In genomic region chr6:43804550-43805223, GRCh38 we compare ENCODE assay signal across 19 cellular contexts. TPM values are rescaled to one million over a fixed set of nuclear protein-coding genes. Genes with fewer than 3 reads are reported as not detected.
DNase-seq lines count a peak whose midpoint lies in the region; ATAC-seq, FAIRE-seq and TF ChIP-seq lines count a peak whose summit lies in the region.
"Had no signal": no experiment of that assay in that cellular context is flagged by ENCODE, and none has a peak within 500 bp of the region (broad histone marks: within the 10 kb centered on the region; RNA-seq: fewer than 3 reads in every experiment).

No MANE protein-coding gene starts in this region.

- H3K36me3 ChIP-seq in HUES48 (ENCODE audit: control insufficient read depth, insufficient read depth, low read length) (no peaks in the 10 kb centered on the region), endodermal cell (ENCODE audit: control insufficient read depth, insufficient read depth, low read length) (no peaks in the 10 kb centered on the region), mucosa of stomach (ENCODE audit: control insufficient read depth, insufficient read depth, low read length) (no peaks in the 10 kb centered on the region)
- H3K36me3 ChIP-seq: uterus had no signal

- no peak for TF ChIP-seq EP300 in A549 (IDR thresholded peaks at IDR 0.05)

- H3K4me3 Mint-ChIP-seq in endodermal cell: no peak overlapping the region
- H3K4me3 Mint-ChIP-seq in activated CD4-positive, alpha-beta T cell treated with anti-CD3 and anti-CD28 coated beads for 36 hours: no peak overlapping the region
- H3K4me3 Mint-ChIP-seq: CD4-positive, CD25-positive, alpha-beta regulatory T cell; naive thymus-derived CD4-positive, alpha-beta T cell had no signal

- no peak for TF ChIP-seq POLR2A in A549 (IDR thresholded peaks at IDR 0.05; ENCODE audit: low read length)

- H3K4me3 ChIP-seq in A549 (no peak overlapping the region), HUES48 (ENCODE audit: low read depth, low read length) (no peak overlapping the region), endodermal cell (ENCODE audit: low read length) (no peak overlapping the region), mucosa of stomach (ENCODE audit: low read length) (no peak overlapping the region)
- H3K4me3 ChIP-seq: uterus had no signal

- H3K27ac ChIP-seq in A549: peak overlapping the region; percentile 39 to 79; a peak in 4 of 6 replicates
- peak overlapping the region; percentile 37 for H3K27ac ChIP-seq in HUES48 (ENCODE audit: low read depth, low read length)
- no peak overlapping the region for H3K27ac ChIP-seq in endodermal cell (ENCODE audit: low read depth, low read length)
- H3K27ac ChIP-seq: KMS-11, uterus had no signal

- H3K4me2 ChIP-seq in A549: peak overlapping the region; percentile 40; the same call in 2 of the 3 replicates
- H3K4me2 ChIP-seq: KMS-11 had no signal

- WGBS in A549 (ENCODE audit: missing lambda C conversion rate): 92% methylated on average over 4 of the region's 4 CpGs
- 85 to 95% methylated on average over 3 to 4 of the region's 4 CpGs for WGBS in endodermal cell (ENCODE audit: insufficient coverage in 1 of 2, insufficient read length in 1 of 2), 2 experiments

- no peaks in the 10 kb centered on the region for H3K9me3 Mint-ChIP-seq in endodermal cell
- no peaks in the 10 kb centered on the region for H3K9me3 Mint-ChIP-seq in activated CD4-positive, alpha-beta T cell treated with anti-CD3 and anti-CD28 coated beads for 36 hours (ENCODE audit: low read depth)
- H3K9me3 Mint-ChIP-seq: CD4-positive, CD25-positive, alpha-beta regulatory T cell; naive thymus-derived CD4-positive, alpha-beta T cell had no signal

- no peak for TF ChIP-seq RAD21 in A549 (conservative IDR thresholded peaks at IDR 0.05 in 1 of 2, IDR thresholded peaks at IDR 0.05 in 1 of 2)

- H3K4me1 Mint-ChIP-seq in endodermal cell: peaks cover 61% of the 10 kb centered on the region
- peaks cover 4% of the 10 kb centered on the region for H3K4me1 Mint-ChIP-seq in activated CD4-positive, alpha-beta T cell treated with anti-CD3 and anti-CD28 coated beads for 36 hours

- POLR2A ChIA-PET in A549 (lab: Yijun Ruan, JAX): no interaction called here
- POLR2A ChIA-PET in activated CD4-positive, alpha-beta T cell treated with anti-CD3 and anti-CD28 coated beads for 36 hours (lab: Charles Lee): no interaction called here

- CTCF ChIA-PET in A549 (lab: Yijun Ruan, JAX): no interaction called here
- CTCF ChIA-PET in activated CD4-positive, alpha-beta T cell treated with anti-CD3 and anti-CD28 coated beads for 36 hours (lab: Charles Lee): interaction anchor here (0.6 to 1.3 kb wide), 2 partner anchors 263 to 274 kb away, joined by 4 to 10 read pairs; no protein-coding TSS in a partner anchor

- no peak for DNase-seq in A549 (ENCODE audit: low read depth in 1 of 2, low spot score in 1 of 2)
- no peak for DNase-seq in endodermal cell
- DNase-seq in activated CD4-positive, alpha-beta T cell treated with anti-CD3 and anti-CD28 coated beads for 36 hours: no peak
- DNase-seq in HCEC 1CT: no peak
- DNase-seq: activated gamma-delta T cell treated with Interleukin-2 at 50 U/mL for 16 hours; amygdala; caudate nucleus; CD4-positive, CD25-positive, alpha-beta regulatory T cell; naive thymus-derived CD4-positive, alpha-beta T cell; NCI-H1930; stimulated activated CD4-positive, alpha-beta T cell treated with anti-CD3 and anti-CD28 coated beads, Interleukin-2, amount 100 ng/mL, for 48 hours; SW 1271; uterus had no signal

- H3K36me3 Mint-ChIP-seq in endodermal cell (ENCODE audit: low read depth): no peaks in the 10 kb centered on the region
- H3K36me3 Mint-ChIP-seq in activated CD4-positive, alpha-beta T cell treated with anti-CD3 and anti-CD28 coated beads for 36 hours (ENCODE audit: low read depth): no peaks in the 10 kb centered on the region
- H3K36me3 Mint-ChIP-seq: CD4-positive, CD25-positive, alpha-beta regulatory T cell; naive thymus-derived CD4-positive, alpha-beta T cell had no signal

- H3K9me3 ChIP-seq in A549: no peaks in the 10 kb centered on the region
- H3K9me3 ChIP-seq in HUES48 (ENCODE audit: control insufficient read depth, insufficient read depth, low read length): no peaks in the 10 kb centered on the region
- H3K9me3 ChIP-seq in endodermal cell (ENCODE audit: control insufficient read depth, low read length): no peaks in the 10 kb centered on the region
- H3K9me3 ChIP-seq in mucosa of stomach (ENCODE audit: control insufficient read depth, low read length): no peaks in the 10 kb centered on the region
- H3K9me3 ChIP-seq: uterus had no signal

- no peak for TF ChIP-seq CTCF in A549 (IDR thresholded peaks at IDR 0.05)
- no peak for TF ChIP-seq CTCF in endodermal cell (conservative IDR thresholded peaks at IDR 0.05)

- no peak overlapping the region for H3K9ac ChIP-seq in HUES48 (ENCODE audit: low read depth, low read length)
- no peak overlapping the region for H3K9ac ChIP-seq in endodermal cell (ENCODE audit: extremely low read depth, low read length, poor library complexity, severe bottlenecking)
- peak overlapping the region; percentile 3 for H3K9ac ChIP-seq in mucosa of stomach (ENCODE audit: low read length)
- H3K9ac ChIP-seq: KMS-11 had no signal

- H3K4me1 ChIP-seq in A549 (peaks cover 71% of the 10 kb centered on the region), HUES48 (ENCODE audit: control insufficient read depth, insufficient read depth, low read length) (no peaks in the 10 kb centered on the region), endodermal cell (ENCODE audit: control insufficient read depth, insufficient read depth, low read length) (peaks cover 33% of the 10 kb centered on the region), mucosa of stomach (ENCODE audit: control insufficient read depth, insufficient read depth, low read length) (peaks cover 94% of the 10 kb centered on the region)
- H3K4me1 ChIP-seq: uterus had no signal

- intact Hi-C loops in activated CD4-positive, alpha-beta T cell treated with anti-CD3 and anti-CD28 coated beads for 36 hours (cut with DNase I, micrococcal nuclease): no loop called here

- H3K27me3 ChIP-seq in HUES48 (ENCODE audit: control insufficient read depth, insufficient read depth, low read length) (no peaks in the 10 kb centered on the region), endodermal cell (ENCODE audit: control insufficient read depth, insufficient read depth, low read length, poor library complexity, severe bottlenecking) (no peaks in the 10 kb centered on the region), mucosa of stomach (ENCODE audit: control insufficient read depth, insufficient read depth, low read length) (no peaks in the 10 kb centered on the region)
- H3K27me3 ChIP-seq: uterus had no signal

- ATAC-seq in A549: no peak
- no peak for ATAC-seq in HG03520 (IDR thresholded peaks at IDR 0.05; ENCODE audit: unreplicated experiment)
- no peak for ATAC-seq in activated CD4-positive, alpha-beta T cell treated with anti-CD3 and anti-CD28 coated beads for 36 hours
- ATAC-seq in HG02973 (IDR thresholded peaks at IDR 0.05; ENCODE audit: unreplicated experiment): no peak

- peak overlapping the region; percentile 77 for H3K27ac Mint-ChIP-seq in endodermal cell
- H3K27ac Mint-ChIP-seq in activated CD4-positive, alpha-beta T cell treated with anti-CD3 and anti-CD28 coated beads for 36 hours: no peak overlapping the region
- H3K27ac Mint-ChIP-seq: naive thymus-derived CD4-positive, alpha-beta T cell had no signal

- FAIRE-seq in A549 (lab: Jason Lieb, UNC): no peak
- FAIRE-seq: GM18507 had no signal

- no peaks in the 10 kb centered on the region for H3K27me3 Mint-ChIP-seq in endodermal cell (ENCODE audit: insufficient read depth)
- no peaks in the 10 kb centered on the region for H3K27me3 Mint-ChIP-seq in activated CD4-positive, alpha-beta T cell treated with anti-CD3 and anti-CD28 coated beads for 36 hours

TF ChIP-seq in A549, 52 proteins besides CTCF, POLR2A, EP300 and RAD21 (continues in another document):
- no peak for TF ChIP-seq BCL3 (IDR thresholded peaks at IDR 0.05)
- no peak for TF ChIP-seq HOXB5 (CRISPR knock-in tag; IDR thresholded peaks at IDR 0.05)
- TF ChIP-seq ESRRA (IDR thresholded peaks at IDR 0.05; ENCODE audit: borderline replicate concordance, low read length): no peak
- no peak for TF ChIP-seq SREBF2 (IDR thresholded peaks at IDR 0.05)
- no peak for TF ChIP-seq EHF (CRISPR knock-in tag; IDR thresholded peaks at IDR 0.05)
- TF ChIP-seq HDAC2 (IDR thresholded peaks at IDR 0.05): no peak

RNA-seq across cellular contexts. Expression of gene VEGFA, which starts 34.7 kb away (rescaled TPM):
- polyA plus RNA-seq in A549 (2011; rRNA removed) (83.7 and 101 TPM in 2 replicates), A549 (2017; fragmentation: RNase III; extraction: RNeasy Plus Mini Kit Qiagen cat#74134 plus additional on column Dnase treatment) (35.4 to 41.1 TPM (median 35.8 TPM) in 3 replicates)
- 71.6 and 78.6 TPM in 2 replicates for polyA plus RNA-seq in A549 (2012; cell fraction: cytosol; rRNA removed)
- polyA plus RNA-seq in A549 (2012; cell fraction: nucleus; rRNA removed): 87.2 and 111 TPM in 2 replicates
- 125 and 135 TPM in 2 replicates for polyA minus RNA-seq in A549 (2011; rRNA and poly(A)+ RNA removed)
- total RNA-seq in endodermal cell: 100 to 1,000 TPM; 163 to 254 TPM
- polyA plus RNA-seq in endodermal cell (2013, experiment 1 of 2): 129 TPM
- 99.2 TPM for polyA plus RNA-seq in endodermal cell (2013, experiment 2 of 2)
- 10 to 100 TPM; 64.6 to 72.8 TPM for total RNA-seq in activated CD4-positive, alpha-beta T cell treated with anti-CD3 and anti-CD28 coated beads for 36 hours
